30 cellular contexts compared by ENCODE assay signal in genomic region chr14:64515053-64515452, GRCh38. TPM values are rescaled to one million over a fixed set of nuclear protein-coding genes. Genes with fewer than 3 reads are reported as not detected.
DNase-seq lines count a peak whose midpoint lies in the region; ATAC-seq, FAIRE-seq and TF ChIP-seq lines count a peak whose summit lies in the region.
"Had no signal": no experiment of that assay in that cellular context is flagged by ENCODE, and none has a peak within 500 bp of the region (broad histone marks: within the 10 kb centered on the region; RNA-seq: fewer than 3 reads in every experiment).

No MANE protein-coding gene starts in this region.

- H4K20me1 ChIP-seq in GM12878 (ENCODE audit: control insufficient read depth, insufficient read depth): peaks cover 5% of the 10 kb centered on the region

- intact Hi-C loops in GM12878 (cut with micrococcal nuclease; ENCODE audit: unreplicated experiment) (no loop called here), prostate gland (cut with DNase I) (loop anchor here (10.0 kb wide), 1 partner anchor 170 kb away; no protein-coding TSS in a partner anchor)

- DNase-seq in DMS79 treated with DMSO at 0.1 percent for 48 hours (lab: John Stamatoyannopoulos, UW): peak; percentile 39
- DNase-seq in GM12878 (ENCODE audit: low read depth, low spot score): no peak
- DNase-seq in prostate gland (ENCODE audit: low spot score): peak; percentile 78
- no peak for DNase-seq in T-helper 1 cell
- DNase-seq: activated CD4-positive, alpha-beta T cell treated with anti-CD3 and anti-CD28 coated beads, Interleukin-2, amount 50 U/mL, for 1 hour; activated gamma-delta T cell treated with Interleukin-2 at 50 U/mL for 16 hours; activated naive CD8-positive, alpha-beta T cell treated with anti-CD3 and anti-CD28 coated beads, Interleukin-2, amount 10 ng/mL, durations not matched to agents 7 days and 5 days; activated T-cell treated with anti-CD3 and anti-CD28 coated beads, Interleukin-2, amount 50 U/mL, for 24 hours; Caco-2; colonic mucosa; effector CD8-positive, alpha-beta T cell; head of caudate nucleus; naive thymus-derived CD4-positive, alpha-beta T cell; NCI-H1105 treated with DMSO at 0.1 percent for 48 hours; NCI-H1930; NCI-H69; SHP77; stimulated activated CD4-positive, alpha-beta T cell treated with anti-CD3 and anti-CD28 coated beads, Interleukin-15, amount 100 ng/mL, for 24 hours; stimulated activated CD4-positive, alpha-beta T cell treated with anti-CD3 and anti-CD28 coated beads, Interleukin-4, amount 100 ng/mL, for 4 hours; SW 1271; T-helper 9 cell had no signal

- no TSS peak for BruUV-seq in GM12878 (replicated peaks; lab: Mats Ljungman, UMichigan)

- TF ChIP-seq EP300 in GM12878 (IDR thresholded peaks at IDR 0.05; ENCODE audit: borderline replicate concordance in 1 of 2, control insufficient read depth in 1 of 2, low read depth in 2 of 2, low read length in 2 of 2): no peak

- H3K27me3 ChIP-seq in GM12878 (replicated peaks in 1 of 2; ENCODE audit: control insufficient read depth in 2 of 2, insufficient read depth in 2 of 2, low read length in 1 of 2) (no peaks in the 10 kb centered on the region), prostate gland (replicated peaks; ENCODE audit: insufficient read depth) (no peaks in the 10 kb centered on the region)
- H3K27me3 ChIP-seq: BLaER1, cardiac muscle cell, colonic mucosa had no signal

- no peak overlapping the region for H3K9ac ChIP-seq in GM12878 (ENCODE audit: control insufficient read depth, insufficient read depth, low read length)
- H3K9ac ChIP-seq: BLaER1 had no signal

- no peaks in the 10 kb centered on the region for H3K9me3 ChIP-seq in GM12878 (replicated peaks; ENCODE audit: control insufficient read depth, insufficient read depth, low read length)
- H3K9me3 ChIP-seq in prostate gland: no peaks in the 10 kb centered on the region
- H3K9me3 ChIP-seq: BLaER1, Caco-2, colonic mucosa had no signal

- POLR2A ChIA-PET in GM12878 (lab: Charles Lee): interaction anchor here (0.8 to 1.3 kb wide), 2 partner anchors 31 to 124 kb away, joined by 3 to 5 read pairs; no protein-coding TSS in a partner anchor

- 45% methylated on average over 1 of the region's 1 CpG for WGBS in GM12878 (ENCODE audit: insufficient coverage, insufficient replicate concordance, low lambda C conversion rate, missing lambda C conversion rate)
- WGBS in prostate gland: 18% methylated on average over 1 of the region's 1 CpG

- no peak for TF ChIP-seq CTCF in C4-2B (conservative IDR thresholded peaks at IDR 0.05)
- no peak for TF ChIP-seq CTCF in GM12878 (IDR thresholded peaks at IDR 0.05 in 2 of 3, conservative IDR thresholded peaks at IDR 0.05 in 1 of 3; ENCODE audit: control insufficient read depth in 2 of 3, extremely low read depth in 1 of 3, insufficient read depth in 1 of 3, low read depth in 3 of 3, low read length in 3 of 3)
- no peak for TF ChIP-seq CTCF in prostate gland (IDR thresholded peaks at IDR 0.05)

- peaks cover 17% of the 10 kb centered on the region; the same call in 1 of the 2 replicates for H3K4me1 ChIP-seq in GM12878 (ENCODE audit: control insufficient read depth, insufficient read depth, low read length)
- peaks cover 41% of the 10 kb centered on the region for H3K4me1 ChIP-seq in prostate gland (replicated peaks)
- H3K4me1 ChIP-seq: colonic mucosa had no signal

- no peak overlapping the region for H3K4me2 ChIP-seq in GM12878 (ENCODE audit: control insufficient read depth, insufficient read depth)
- H3K4me2 ChIP-seq: BLaER1 had no signal

- no peak for TF ChIP-seq RAD21 in GM12878 (IDR thresholded peaks at IDR 0.05; ENCODE audit: insufficient read depth, low read depth, low read length)

- CTCF ChIA-PET in GM12878 (lab: Yijun Ruan, JAX): interaction anchor here (0.6 to 3.2 kb wide), 17 partner anchors 11 to 203 kb away, joined by 3 to 15 read pairs (median 4); partner anchors contain the start of gene AKAP5

- H3K36me3 ChIP-seq in GM12878 (ENCODE audit: control insufficient read depth in 2 of 2, insufficient read depth in 2 of 2, low read length in 1 of 2): peaks cover 0 to 11% of the 10 kb centered on the region in 2 experiments; a peak in 3 of 4 replicates
- no peaks in the 10 kb centered on the region for H3K36me3 ChIP-seq in prostate gland
- H3K36me3 ChIP-seq: cardiac muscle cell, colonic mucosa had no signal

- RAD21 ChIA-PET in GM12878 (lab: Charles Lee; ENCODE audit: unreplicated experiment): interaction anchor here (0.6 to 1.2 kb wide), 6 partner anchors 11 to 560 kb away, joined by 3 to 4 read pairs (median 3); partner anchors contain the start of gene ZBTB1

- no peak overlapping the region for H3K4me3 ChIP-seq in GM12878
- no peak overlapping the region for H3K4me3 ChIP-seq in prostate gland
- H3K4me3 ChIP-seq: BLaER1, cardiac muscle cell, colonic mucosa, K562 had no signal

- peak; percentile 71 for FAIRE-seq in GM12878 (lab: Jason Lieb, UNC)
- FAIRE-seq: astrocyte, islet of Langerhans, K562 had no signal

- in situ Hi-C loops in GM12878 (cut with MboI): no loop called here

- SMC1A ChIA-PET in GM12878 (lab: Charles Lee; ENCODE audit: uncharacterized antibody, unreplicated experiment): interaction anchor here (0.7 to 2.5 kb wide), 10 partner anchors 9 to 177 kb away, joined by 3 to 11 read pairs (median 4); no protein-coding TSS in a partner anchor

- no peak overlapping the region for H2AFZ ChIP-seq in GM12878 (ENCODE audit: control insufficient read depth, low read depth, low read length)

- H3K27ac ChIP-seq in C4-2B (peak overlapping the region; percentile 82), GM12878 (ENCODE audit: control insufficient read depth, insufficient read depth) (no peak overlapping the region), prostate gland (peak overlapping the region; percentile 81 to 98)
- H3K27ac ChIP-seq: BLaER1, cardiac muscle cell, colonic mucosa had no signal

- no peak for ATAC-seq in GM12878
- no peak for ATAC-seq in activated CD4-positive, CD25-positive, alpha-beta regulatory T cell treated with anti-CD3 and anti-CD28 coated beads, Interleukin-2, amount 50 U/mL, for 24 hours
- no peak for ATAC-seq in GM21360 (IDR thresholded peaks at IDR 0.05; ENCODE audit: unreplicated experiment)
- ATAC-seq: K562; naive thymus-derived CD4-positive, alpha-beta T cell; WTC11 had no signal

- TF ChIP-seq POLR2A in GM12878 (IDR thresholded peaks at IDR 0.05; ENCODE audit: low read depth, low read length) (no peak), prostate gland (IDR thresholded peaks at IDR 0.05) (no peak)

- peaks cover 88% of the 10 kb centered on the region for H3K79me2 ChIP-seq in GM12878 (ENCODE audit: control insufficient read depth, insufficient read depth, low read length)

RNA-seq across cellular contexts. Expression of gene ZBTB1, which starts 10.5 kb away (rescaled TPM):
- 147 and 173 TPM in 2 replicates for total RNA-seq in GM12878 (2013; cell fraction: nucleolus; rRNA removed)
- total RNA-seq in GM12878 (2014; rRNA removed) (29.1 and 34.2 TPM in 2 replicates), GM12878 (2014; rRNA removed; fragmentation: Illumina TruSeq; extraction: Trizol) (53.8 and 53.9 TPM in 2 replicates), GM12878 (2021) (49.1 and 49.3 TPM in 2 replicates), prostate gland (10 to 100 TPM; 56.5 to 74.3 TPM)
- polyA plus RNA-seq in GM12878 (2011; ENCODE audit: low read depth): 32.0 TPM
- polyA plus RNA-seq in GM12878 (2011; rRNA removed) (127 and 195 TPM in 2 replicates), GM12878 (2014; fragmentation: Illumina TruSeq; extraction: Trizol) (58.9 and 83.2 TPM in 2 replicates), GM12878 (2014; fragmentation: Nextera tagmentation; extraction: Ambion mirVana) (10 to 100 TPM; 12.3 to 18.0 TPM), GM12878 (2014; rRNA removed) (35.5 and 42.6 TPM in 2 replicates), GM12878 (2016; fragmentation: Nextera tagmentation; extraction: Ambion mirVana) (10 to 100 TPM; 36.2 to 37.5 TPM)
- 47.0 and 69.2 TPM in 2 replicates for polyA plus RNA-seq in GM12878 (2011; cell fraction: cytosol; rRNA removed)
- 97.0 and 105 TPM in 2 replicates for polyA plus RNA-seq in GM12878 (2011; cell fraction: nucleus; rRNA removed)
- polyA plus RNA-seq in GM12878 (2012): 47.7 and 64.3 TPM in 2 replicates
- 78.9 and 97.3 TPM in 2 replicates for polyA minus RNA-seq in GM12878 (2011; rRNA and poly(A)+ RNA removed)
- polyA minus RNA-seq in GM12878 (2011; cell fraction: cytosol; rRNA and poly(A)+ RNA removed): 29.5 and 39.5 TPM in 2 replicates
- 23.2 and 32.1 TPM in 2 replicates for polyA minus RNA-seq in GM12878 (2011; cell fraction: nucleus; rRNA and poly(A)+ RNA removed)

RNA-seq across cellular contexts. Expression of gene ZBTB25, which starts 11.4 kb away (rescaled TPM):
- total RNA-seq in GM12878 (2013; cell fraction: nucleolus; rRNA removed): 108 and 113 TPM in 2 replicates
- total RNA-seq in GM12878 (2014; rRNA removed) (8.8 and 11.2 TPM in 2 replicates), GM12878 (2014; rRNA removed; fragmentation: Illumina TruSeq; extraction: Trizol) (9.6 and 10.0 TPM in 2 replicates), GM12878 (2021) (10.9 and 12.5 TPM in 2 replicates), prostate gland (10 to 100 TPM; 10.2 to 20.2 TPM)
- polyA plus RNA-seq in GM12878 (2011; ENCODE audit: low read depth): 10.1 TPM
- polyA plus RNA-seq in GM12878 (2011; rRNA removed) (33.9 and 34.0 TPM in 2 replicates), GM12878 (2014; fragmentation: Illumina TruSeq; extraction: Trizol) (9.8 and 10.7 TPM in 2 replicates), GM12878 (2014; fragmentation: Nextera tagmentation; extraction: Ambion mirVana) (1 to 10 TPM; 4.1 to 5.6 TPM), GM12878 (2014; rRNA removed) (7.0 and 7.8 TPM in 2 replicates), GM12878 (2016; fragmentation: Nextera tagmentation; extraction: Ambion mirVana) (10 to 100 TPM; 11.2 to 13.9 TPM)
- 19.6 and 27.1 TPM in 2 replicates for polyA plus RNA-seq in GM12878 (2011; cell fraction: cytosol; rRNA removed)
- polyA plus RNA-seq in GM12878 (2011; cell fraction: nucleus; rRNA removed): 23.6 and 39.4 TPM in 2 replicates
- 13.1 and 19.6 TPM in 2 replicates for polyA plus RNA-seq in GM12878 (2012)
- 41.5 and 49.3 TPM in 2 replicates for polyA minus RNA-seq in GM12878 (2011; rRNA and poly(A)+ RNA removed)
- polyA minus RNA-seq in GM12878 (2011; cell fraction: cytosol; rRNA and poly(A)+ RNA removed): 16.2 and 16.7 TPM in 2 replicates
- polyA minus RNA-seq in GM12878 (2011; cell fraction: nucleus; rRNA and poly(A)+ RNA removed): 29.1 and 33.5 TPM in 2 replicates

RNA-seq across cellular contexts. Expression of gene HSPA2, which starts 25.5 kb away (rescaled TPM):
- total RNA-seq in GM12878 (2013; cell fraction: nucleolus; rRNA removed): 2.1 and 2.2 TPM in 2 replicates
- total RNA-seq in GM12878 (2014; rRNA removed) (0.87 and 0.96 TPM in 2 replicates), GM12878 (2014; rRNA removed; fragmentation: Illumina TruSeq; extraction: Trizol) (0.37 and 0.54 TPM in 2 replicates), GM12878 (2021) (1.1 and 1.4 TPM in 2 replicates), prostate gland (10 to 100 TPM; 35.9 to 59.9 TPM)
- not detected for polyA plus RNA-seq in GM12878 (2011; ENCODE audit: low read depth)
- polyA plus RNA-seq in GM12878 (2011; rRNA removed) (0.26 TPM in 2 replicates), GM12878 (2014; fragmentation: Illumina TruSeq; extraction: Trizol) (0.25 and 0.28 TPM in 2 replicates), GM12878 (2014; fragmentation: Nextera tagmentation; extraction: Ambion mirVana) (under 1 TPM; 0.02 to 0.03 TPM), GM12878 (2014; rRNA removed) (0.65 and 0.77 TPM in 2 replicates), GM12878 (2016; fragmentation: Nextera tagmentation; extraction: Ambion mirVana) (1 to 10 TPM; 1.0 to 1.2 TPM)
- polyA plus RNA-seq in GM12878 (2011; cell fraction: cytosol; rRNA removed): 0.31 and 0.52 TPM in 2 replicates
- polyA plus RNA-seq in GM12878 (2011; cell fraction: nucleus; rRNA removed): 0.58 and 0.70 TPM in 2 replicates
- polyA plus RNA-seq in GM12878 (2012): 0.57 and 0.76 TPM in 2 replicates
- polyA minus RNA-seq in GM12878 (2011; rRNA and poly(A)+ RNA removed): 0.88 TPM in 2 replicates
- polyA minus RNA-seq in GM12878 (2011; cell fraction: cytosol; rRNA and poly(A)+ RNA removed): not detected in 2 replicates
- polyA minus RNA-seq in GM12878 (2011; cell fraction: nucleus; rRNA and poly(A)+ RNA removed): 1.7 and 2.5 TPM in 2 replicates
- total RNA-seq: K562 had no signal
- polyA plus RNA-seq: K562 had no signal

RNA-seq across cellular contexts. Expression of gene PPP1R36, which starts 34.7 kb away (rescaled TPM):
- total RNA-seq in GM12878 (2013; cell fraction: nucleolus; rRNA removed): not detected in 2 replicates
- total RNA-seq in GM12878 (2014; rRNA removed): not detected in 2 replicates
- total RNA-seq in GM12878 (2014; rRNA removed; fragmentation: Illumina TruSeq; extraction: Trizol): 0.13 TPM in 1 of 2 replicates, not detected in the other
- total RNA-seq in GM12878 (2021): not detected in 2 replicates
- polyA plus RNA-seq in GM12878 (2011; ENCODE audit: low read depth): not detected
- polyA plus RNA-seq in GM12878 (2011; rRNA removed): 0.12 and 0.14 TPM in 2 replicates
- 0.05 TPM in 1 of 2 replicates, not detected in the other for polyA plus RNA-seq in GM12878 (2011; cell fraction: cytosol; rRNA removed)
- polyA plus RNA-seq in GM12878 (2011; cell fraction: nucleus; rRNA removed): not detected in 2 replicates
- 0.13 TPM in 1 of 2 replicates, not detected in the other for polyA plus RNA-seq in GM12878 (2012)
- not detected in 2 replicates for polyA plus RNA-seq in GM12878 (2014; fragmentation: Illumina TruSeq; extraction: Trizol)
- polyA plus RNA-seq in GM12878 (2014; fragmentation: Nextera tagmentation; extraction: Ambion mirVana): not detected
- not detected in 2 replicates for polyA plus RNA-seq in GM12878 (2014; rRNA removed)
- not detected for polyA plus RNA-seq in GM12878 (2016; fragmentation: Nextera tagmentation; extraction: Ambion mirVana)
- polyA minus RNA-seq in GM12878 (2011; rRNA and poly(A)+ RNA removed): not detected in 2 replicates
- polyA minus RNA-seq in GM12878 (2011; cell fraction: cytosol; rRNA and poly(A)+ RNA removed): not detected in 2 replicates
- polyA minus RNA-seq in GM12878 (2011; cell fraction: nucleus; rRNA and poly(A)+ RNA removed): not detected in 2 replicates
- 1 to 10 TPM; 2.0 to 8.6 TPM for total RNA-seq in prostate gland
- total RNA-seq: cardiac muscle cell had no signal
- polyA plus RNA-seq: K562 had no signal

RNA-seq across cellular contexts. Expression of gene AKAP5, which starts 49.8 kb away (rescaled TPM):
- 4.3 and 4.8 TPM in 2 replicates for total RNA-seq in GM12878 (2013; cell fraction: nucleolus; rRNA removed)
- total RNA-seq in GM12878 (2014; rRNA removed): 3.8 and 4.4 TPM in 2 replicates
- total RNA-seq in GM12878 (2014; rRNA removed; fragmentation: Illumina TruSeq; extraction: Trizol): 5.1 TPM in 2 replicates
- 3.7 and 4.0 TPM in 2 replicates for total RNA-seq in GM12878 (2021)
- polyA plus RNA-seq in GM12878 (2011; ENCODE audit: low read depth): 1.1 TPM
- polyA plus RNA-seq in GM12878 (2011; rRNA removed): 1.6 and 3.1 TPM in 2 replicates
- 0.69 TPM in 2 replicates for polyA plus RNA-seq in GM12878 (2011; cell fraction: cytosol; rRNA removed)
- 0.98 and 0.99 TPM in 2 replicates for polyA plus RNA-seq in GM12878 (2011; cell fraction: nucleus; rRNA removed)
- 1.4 and 1.5 TPM in 2 replicates for polyA plus RNA-seq in GM12878 (2012)
- 3.4 and 3.9 TPM in 2 replicates for polyA plus RNA-seq in GM12878 (2014; fragmentation: Illumina TruSeq; extraction: Trizol)
- polyA plus RNA-seq in GM12878 (2014; fragmentation: Nextera tagmentation; extraction: Ambion mirVana): 1 to 10 TPM in 1 of 2 experiments, under 1 TPM in 1; 0.45 to 1.5 TPM
- 1.7 and 1.8 TPM in 2 replicates for polyA plus RNA-seq in GM12878 (2014; rRNA removed)
- under 1 TPM; 0.55 to 0.90 TPM for polyA plus RNA-seq in GM12878 (2016; fragmentation: Nextera tagmentation; extraction: Ambion mirVana)
- 1.6 and 2.3 TPM in 2 replicates for polyA minus RNA-seq in GM12878 (2011; rRNA and poly(A)+ RNA removed)
- polyA minus RNA-seq in GM12878 (2011; cell fraction: cytosol; rRNA and poly(A)+ RNA removed): 0.80 and 1.4 TPM in 2 replicates
- 2.3 and 3.2 TPM in 2 replicates for polyA minus RNA-seq in GM12878 (2011; cell fraction: nucleus; rRNA and poly(A)+ RNA removed)
- total RNA-seq in prostate gland: under 1 TPM; 0.51 to 0.82 TPM

Comparison
In these comparisons a context has a peak if more than half of its experiments do, and no peak if none do; other contexts are left out.
1. DNase-seq: peak in DMS79 treated with DMSO at 0.1 percent for 48 hours (single experiment) and prostate gland (single experiment); none in GM12878 (single experiment) and T-helper 1 cell (0 of 5).
2. RNA of gene HSPA2, which starts 25.5 kb away (total RNA-seq): 35.9 to 59.9 TPM in prostate gland; 0.37 to 2.2 TPM in GM12878; every median in the first group is over 10 times any median in the second.